In genomic region chr7:73518470-73518869, GRCh38 we compare ENCODE assay signal across 8 cellular contexts. TPM values are rescaled to one million over a fixed set of nuclear protein-coding genes. Genes with fewer than 3 reads are reported as not detected.
DNase-seq lines count a peak whose midpoint lies in the region; ATAC-seq and TF ChIP-seq lines count a peak whose summit lies in the region.
"Had no signal": no experiment of that assay in that cellular context is flagged by ENCODE, and none has a peak within 500 bp of the region (broad histone marks: within the 10 kb centered on the region; RNA-seq: fewer than 3 reads in every experiment).

No MANE protein-coding gene starts in this region.

- H3K4ac ChIP-seq in trophoblast cell (ENCODE audit: low read depth, low read length), result peak overlapping the region; percentile 81

- ATAC-seq in GM21515 (IDR thresholded peaks at IDR 0.05; ENCODE audit: unreplicated experiment), result no peak
- no peak for ATAC-seq in GM21526 (IDR thresholded peaks at IDR 0.05; ENCODE audit: low FRiP score, unreplicated experiment)
- ATAC-seq in GM21367 (IDR thresholded peaks at IDR 0.05; ENCODE audit: unreplicated experiment), result no peak

- WGBS in GM23248 (ENCODE audit: low coverage in 1 of 2, low lambda C conversion rate in 2 of 2, missing lambda C conversion rate in 2 of 2), 2 experiments, result 70% methylated on average over 5 of the region's 5 CpGs
- WGBS in endodermal cell (ENCODE audit: insufficient coverage in 1 of 2, insufficient read length in 1 of 2), 2 experiments, result 92 to 95% methylated on average over 5 of the region's 5 CpGs
- WGBS in trophoblast cell (ENCODE audit: extremely low coverage, insufficient coverage, insufficient read length), result no CpG with 5 or more reads among the region's 5 CpGs

- H4K12ac ChIP-seq in trophoblast cell (ENCODE audit: low read depth, low read length), result no peak overlapping the region

- H3K27me3 Mint-ChIP-seq in endodermal cell (ENCODE audit: insufficient read depth), result no peaks in the 10 kb centered on the region

- H2BK5ac ChIP-seq in trophoblast cell (ENCODE audit: low read depth, low read length, poor library complexity), result no peak overlapping the region

- in situ Hi-C loops in GM23248 (cut with MboI), result no loop called here

- H3K23ac ChIP-seq in trophoblast cell (ENCODE audit: low read length), result peak overlapping the region; percentile 66

- H3K27ac ChIP-seq in GM23248 (0 out of 2 replicates have a peak overlapping the region, but pooled peaks have one; percentile 72), OCI-LY3 (ENCODE audit: low read length) (no peak overlapping the region), endodermal cell (ENCODE audit: low read depth, low read length) (no peak overlapping the region), trophoblast cell (ENCODE audit: low read depth, low read length) (no peak overlapping the region)

- H3K18ac ChIP-seq in trophoblast cell (ENCODE audit: low read length), result no peak overlapping the region

- H3K36me3 ChIP-seq in GM23248 (ENCODE audit: low read depth), result peaks cover 25% of the 10 kb centered on the region; the same call in 1 of the 2 replicates
- peaks cover 49% of the 10 kb centered on the region for H3K36me3 ChIP-seq in OCI-LY3 (replicated peaks; ENCODE audit: low read depth, low read length)
- H3K36me3 ChIP-seq in endodermal cell (ENCODE audit: control insufficient read depth, insufficient read depth, low read length), result peaks cover 55% of the 10 kb centered on the region
- H3K36me3 ChIP-seq in trophoblast cell (ENCODE audit: control insufficient read depth in 1 of 2, insufficient read depth in 2 of 2, low read length in 2 of 2), result peaks cover 27 to 28% of the 10 kb centered on the region in 2 experiments

- no peaks in the 10 kb centered on the region for H3K9me3 Mint-ChIP-seq in endodermal cell

- H3K9ac ChIP-seq in GM23248, result no peak overlapping the region
- H3K9ac ChIP-seq in OCI-LY3 (ENCODE audit: low read length), result no peak overlapping the region
- H3K9ac ChIP-seq in endodermal cell (ENCODE audit: extremely low read depth, low read length, poor library complexity, severe bottlenecking), result no peak overlapping the region
- H3K9ac ChIP-seq in trophoblast cell (ENCODE audit: low read length), result no peak overlapping the region

- no peak overlapping the region for H2AK5ac ChIP-seq in trophoblast cell (ENCODE audit: low read length)

- H3K9me2 ChIP-seq in GM23248 (ENCODE audit: insufficient read depth), result no peaks in the 10 kb centered on the region

- peak overlapping the region; percentile 98 for H3K4me2 ChIP-seq in GM23248 (ENCODE audit: unreplicated experiment)
- peak overlapping the region; percentile 96; the same call in 1 of the 2 replicates for H3K4me2 ChIP-seq in OCI-LY3 (ENCODE audit: low read length)
- H3K4me2 ChIP-seq in trophoblast cell (ENCODE audit: low read length), result no peak overlapping the region

- H3K4me3 ChIP-seq in GM23248 (peak overlapping the region; percentile 79), OCI-LY3 (ENCODE audit: low read length) (no peak overlapping the region), endodermal cell (ENCODE audit: low read length) (peak overlapping the region; percentile 90), trophoblast cell (ENCODE audit: low read depth, low read length) (no peak overlapping the region)

- H3K9me3 ChIP-seq in GM23248 (ENCODE audit: low read depth), result no peaks in the 10 kb centered on the region
- H3K9me3 ChIP-seq in OCI-LY3 (ENCODE audit: insufficient read depth, low read length), result no peaks in the 10 kb centered on the region
- peaks cover 6% of the 10 kb centered on the region for H3K9me3 ChIP-seq in endodermal cell (ENCODE audit: control insufficient read depth, low read length)
- H3K9me3 ChIP-seq in trophoblast cell (ENCODE audit: insufficient read depth, low read depth, low read length), result no peaks in the 10 kb centered on the region

- H3K27me3 ChIP-seq in GM23248 (replicated peaks; ENCODE audit: insufficient read depth), result no peaks in the 10 kb centered on the region
- H3K27me3 ChIP-seq in OCI-LY3 (ENCODE audit: low read depth, low read length), result no peaks in the 10 kb centered on the region
- H3K27me3 ChIP-seq in endodermal cell (ENCODE audit: control insufficient read depth, insufficient read depth, low read length, poor library complexity, severe bottlenecking), result no peaks in the 10 kb centered on the region
- H3K27me3 ChIP-seq in trophoblast cell (ENCODE audit: insufficient read depth, low read length), result no peaks in the 10 kb centered on the region

- H4K20me1 ChIP-seq in GM23248 (ENCODE audit: insufficient read depth), result peaks cover 6% of the 10 kb centered on the region; the same call in 1 of the 2 replicates
- H4K20me1 ChIP-seq in OCI-LY3 (ENCODE audit: insufficient read depth, low read length), result peaks cover 54% of the 10 kb centered on the region

- no peak overlapping the region for H3K27ac Mint-ChIP-seq in endodermal cell

- no peak overlapping the region for H2BK120ac ChIP-seq in trophoblast cell (ENCODE audit: insufficient read depth, low read length, poor library complexity)

- peaks cover 23% of the 10 kb centered on the region for H3K4me1 Mint-ChIP-seq in endodermal cell

- no peak overlapping the region for H3K14ac ChIP-seq in trophoblast cell (ENCODE audit: low read length)

- no peak overlapping the region for H4K8ac ChIP-seq in trophoblast cell (ENCODE audit: low read depth, low read length)

- H2BK12ac ChIP-seq in trophoblast cell (ENCODE audit: low read length), result no peak overlapping the region

- peak overlapping the region; percentile 76 for H3K4me3 Mint-ChIP-seq in endodermal cell

- peaks cover 31% of the 10 kb centered on the region for H3F3A ChIP-seq in GM23248 (ENCODE audit: insufficient read depth)

- H3K79me2 ChIP-seq in GM23248 (ENCODE audit: insufficient read depth), result peaks cover 82% of the 10 kb centered on the region
- peaks cover 90% of the 10 kb centered on the region for H3K79me2 ChIP-seq in OCI-LY3 (ENCODE audit: low read length)
- H3K79me2 ChIP-seq in trophoblast cell (ENCODE audit: control insufficient read depth, insufficient read depth, low read length, poor library complexity), result peaks cover 28% of the 10 kb centered on the region

- H2AFZ ChIP-seq in GM23248 (no peak overlapping the region), OCI-LY3 (ENCODE audit: low read depth, low read length) (no peak overlapping the region), trophoblast cell (ENCODE audit: insufficient read depth, low read length, poor library complexity) (no peak overlapping the region)

- DNase-seq in GM23248, result no peak
- no peak for DNase-seq in endodermal cell
- DNase-seq in trophoblast cell, result no peak
- DNase-seq: NCI-H446 had no signal

- peaks cover 52% of the 10 kb centered on the region for H3K36me3 Mint-ChIP-seq in endodermal cell (ENCODE audit: low read depth)

- H4K91ac ChIP-seq in trophoblast cell (ENCODE audit: low read depth, low read length), result no peak overlapping the region

- peaks cover 12% of the 10 kb centered on the region for H3K79me1 ChIP-seq in trophoblast cell (ENCODE audit: low read length)

- TF ChIP-seq CTCF in OCI-LY3 (IDR thresholded peaks at IDR 0.05; ENCODE audit: low read depth, low read length) (no peak), endodermal cell (conservative IDR thresholded peaks at IDR 0.05) (no peak)

- H3K4me1 ChIP-seq in GM23248 (ENCODE audit: insufficient read depth), result peaks cover 20% of the 10 kb centered on the region
- H3K4me1 ChIP-seq in OCI-LY3 (ENCODE audit: low read length), result peaks cover 19% of the 10 kb centered on the region
- no peaks in the 10 kb centered on the region for H3K4me1 ChIP-seq in endodermal cell (ENCODE audit: control insufficient read depth, insufficient read depth, low read length)
- H3K4me1 ChIP-seq in trophoblast cell (ENCODE audit: control insufficient read depth in 1 of 2, insufficient read depth in 2 of 2, low read length in 2 of 2), result peaks cover 2 to 3% of the 10 kb centered on the region in 2 experiments

RNA-seq across cellular contexts. Expression of gene BAZ1B, which starts 3.6 kb away (rescaled TPM):
- 41.8 and 49.4 TPM in 2 replicates for total RNA-seq in GM23248 (2014; rRNA removed; shearing (Covaris generic))
- polyA plus RNA-seq in GM23248 (2016; fragmentation: Nextera tagmentation; extraction: Ambion mirVana), result 23.5 and 24.0 TPM in 2 replicates
- total RNA-seq in endodermal cell, result 10 to 100 TPM; 66.4 to 72.1 TPM
- polyA plus RNA-seq in endodermal cell (2013, experiment 1 of 2), result 66.2 TPM
- 64.1 TPM for polyA plus RNA-seq in endodermal cell (2013, experiment 2 of 2)
- 31.8 and 34.1 TPM in 2 replicates for polyA plus RNA-seq in trophoblast cell (2013)

RNA-seq across cellular contexts. Expression of gene BCL7B, which starts 39.0 kb away (rescaled TPM):
- total RNA-seq in GM23248 (2014; rRNA removed; shearing (Covaris generic)), result 23.3 and 24.8 TPM in 2 replicates
- 71.8 and 72.6 TPM in 2 replicates for polyA plus RNA-seq in GM23248 (2016; fragmentation: Nextera tagmentation; extraction: Ambion mirVana)
- 10 to 100 TPM; 31.0 to 37.7 TPM for total RNA-seq in endodermal cell
- polyA plus RNA-seq in endodermal cell (2013, experiment 1 of 2), result 36.9 TPM
- polyA plus RNA-seq in endodermal cell (2013, experiment 2 of 2), result 33.5 TPM
- 38.6 and 39.3 TPM in 2 replicates for polyA plus RNA-seq in trophoblast cell (2013)

RNA-seq across cellular contexts. Expression of gene TBL2, which starts 59.9 kb away (rescaled TPM):
- 72.1 and 101 TPM in 2 replicates for total RNA-seq in GM23248 (2014; rRNA removed; shearing (Covaris generic))
- polyA plus RNA-seq in GM23248 (2016; fragmentation: Nextera tagmentation; extraction: Ambion mirVana), result 69.7 and 78.0 TPM in 2 replicates
- total RNA-seq in endodermal cell, result 10 to 100 TPM; 55.7 to 59.7 TPM
- 43.4 TPM for polyA plus RNA-seq in endodermal cell (2013, experiment 1 of 2)
- 37.8 TPM for polyA plus RNA-seq in endodermal cell (2013, experiment 2 of 2)
- 27.4 and 30.1 TPM in 2 replicates for polyA plus RNA-seq in trophoblast cell (2013)

Comparison
In these comparisons a context has a peak if more than half of its experiments do, and no peak if none do; other contexts are left out.
1. H3K4me3 ChIP-seq: peak in GM23248 (single experiment) and endodermal cell (single experiment); none in OCI-LY3 (single experiment) and trophoblast cell (single experiment).